Comparison of ENCODE assay signal across 1 cellular context in the genomic region with DNA sequence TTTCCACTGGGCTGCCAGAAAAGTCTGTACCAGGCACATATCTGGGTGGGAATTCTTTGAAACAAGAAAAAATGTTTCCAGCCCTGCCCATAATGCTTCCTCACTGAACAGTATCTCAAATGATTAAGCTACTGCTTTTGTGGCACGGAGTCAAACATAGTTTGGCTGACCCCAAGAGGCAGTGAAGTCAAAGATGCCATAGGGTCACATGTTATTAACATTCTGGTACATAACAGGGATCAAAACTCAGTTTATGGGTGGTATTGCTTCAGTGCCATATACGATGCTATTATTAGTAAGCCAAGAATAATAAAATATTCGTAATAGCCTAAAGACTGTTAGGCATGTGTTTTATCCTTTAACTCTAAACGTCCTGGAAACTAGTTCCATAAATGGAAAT.
TF ChIP-seq lines count a peak whose summit lies in the region.

No MANE protein-coding gene starts in this region.

TF ChIP-seq in SK-N-SH, 30 proteins besides CTCF, POLR2A, EP300 and RAD21 (continued from another document):
- TF ChIP-seq RXRA (IDR thresholded peaks at IDR 0.05; ENCODE audit: borderline replicate concordance, low read depth) = peak; percentile 92
- no peak for TF ChIP-seq SIN3A (IDR thresholded peaks at IDR 0.05; ENCODE audit: borderline replicate concordance, low read depth, low read length)
- no peak for TF ChIP-seq FOXJ3 (CRISPR knock-in tag; IDR thresholded peaks at IDR 0.05)
- no peak for TF ChIP-seq SMC3 (IDR thresholded peaks at IDR 0.05; ENCODE audit: low read depth, low read length)
- TF ChIP-seq, protein P1, sequence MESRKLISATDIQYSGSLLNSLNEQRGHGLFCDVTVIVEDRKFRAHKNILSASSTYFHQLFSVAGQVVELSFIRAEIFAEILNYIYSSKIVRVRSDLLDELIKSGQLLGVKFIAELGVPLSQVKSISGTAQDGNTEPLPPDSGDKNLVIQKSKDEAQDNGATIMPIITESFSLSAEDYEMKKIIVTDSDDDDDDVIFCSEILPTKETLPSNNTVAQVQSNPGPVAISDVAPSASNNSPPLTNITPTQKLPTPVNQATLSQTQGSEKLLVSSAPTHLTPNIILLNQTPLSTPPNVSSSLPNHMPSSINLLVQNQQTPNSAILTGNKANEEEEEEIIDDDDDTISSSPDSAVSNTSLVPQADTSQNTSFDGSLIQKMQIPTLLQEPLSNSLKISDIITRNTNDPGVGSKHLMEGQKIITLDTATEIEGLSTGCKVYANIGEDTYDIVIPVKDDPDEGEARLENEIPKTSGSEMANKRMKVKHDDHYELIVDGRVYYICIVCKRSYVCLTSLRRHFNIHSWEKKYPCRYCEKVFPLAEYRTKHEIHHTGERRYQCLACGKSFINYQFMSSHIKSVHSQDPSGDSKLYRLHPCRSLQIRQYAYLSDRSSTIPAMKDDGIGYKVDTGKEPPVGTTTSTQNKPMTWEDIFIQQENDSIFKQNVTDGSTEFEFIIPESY (IDR thresholded peaks at IDR 0.05; ENCODE audit: borderline replicate concordance, low read depth) = no peak
- peak; percentile 71 for TF ChIP-seq TCF12 (IDR thresholded peaks at IDR 0.05)
- no peak for TF ChIP-seq ELF1 (IDR thresholded peaks at IDR 0.05)
- TF ChIP-seq TEAD4 (IDR thresholded peaks at IDR 0.05; ENCODE audit: borderline replicate concordance, insufficient read depth) = peak; percentile 63; the same call in 1 of the 2 replicates
- TF ChIP-seq, protein P2, sequence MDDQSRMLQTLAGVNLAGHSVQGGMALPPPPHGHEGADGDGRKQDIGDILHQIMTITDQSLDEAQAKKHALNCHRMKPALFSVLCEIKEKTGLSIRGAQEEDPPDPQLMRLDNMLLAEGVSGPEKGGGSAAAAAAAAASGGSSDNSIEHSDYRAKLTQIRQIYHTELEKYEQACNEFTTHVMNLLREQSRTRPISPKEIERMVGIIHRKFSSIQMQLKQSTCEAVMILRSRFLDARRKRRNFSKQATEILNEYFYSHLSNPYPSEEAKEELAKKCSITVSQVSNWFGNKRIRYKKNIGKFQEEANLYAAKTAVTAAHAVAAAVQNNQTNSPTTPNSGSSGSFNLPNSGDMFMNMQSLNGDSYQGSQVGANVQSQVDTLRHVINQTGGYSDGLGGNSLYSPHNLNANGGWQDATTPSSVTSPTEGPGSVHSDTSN (IDR thresholded peaks at IDR 0.05) = peak; percentile 59; the same call in 1 of the 2 replicates
- TF ChIP-seq, protein P3, sequence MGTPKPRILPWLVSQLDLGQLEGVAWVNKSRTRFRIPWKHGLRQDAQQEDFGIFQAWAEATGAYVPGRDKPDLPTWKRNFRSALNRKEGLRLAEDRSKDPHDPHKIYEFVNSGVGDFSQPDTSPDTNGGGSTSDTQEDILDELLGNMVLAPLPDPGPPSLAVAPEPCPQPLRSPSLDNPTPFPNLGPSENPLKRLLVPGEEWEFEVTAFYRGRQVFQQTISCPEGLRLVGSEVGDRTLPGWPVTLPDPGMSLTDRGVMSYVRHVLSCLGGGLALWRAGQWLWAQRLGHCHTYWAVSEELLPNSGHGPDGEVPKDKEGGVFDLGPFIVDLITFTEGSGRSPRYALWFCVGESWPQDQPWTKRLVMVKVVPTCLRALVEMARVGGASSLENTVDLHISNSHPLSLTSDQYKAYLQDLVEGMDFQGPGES (IDR thresholded peaks at IDR 0.05; ENCODE audit: low read depth, low read length) = no peak
- peak; percentile 82 for TF ChIP-seq MEF2A (IDR thresholded peaks at IDR 0.05; ENCODE audit: borderline replicate concordance, low read depth)
- peak; percentile 87 for TF ChIP-seq NFIC (IDR thresholded peaks at IDR 0.05; ENCODE audit: borderline replicate concordance)
- no peak for TF ChIP-seq GATA2 (CRISPR knock-in tag; IDR thresholded peaks at IDR 0.05)
- TF ChIP-seq CHD2 (IDR thresholded peaks at IDR 0.05; ENCODE audit: low read length, partially characterized antibody) = no peak
- TF ChIP-seq POLR2AphosphoS5 (IDR thresholded peaks at IDR 0.05; ENCODE audit: low read depth, low read length) = peak; percentile 46; the same call in 1 of the 2 replicates
- TF ChIP-seq NRF1 (IDR thresholded peaks at IDR 0.05; ENCODE audit: low read depth, low read length) = no peak
- no peak for TF ChIP-seq YY1 (IDR thresholded peaks at IDR 0.05; ENCODE audit: low read depth)
